In genomic region chr9:8417341-8417740, GRCh38 we compare ENCODE assay signal across 6 cellular contexts.
"Had no signal": no experiment of that assay in that cellular context is flagged by ENCODE, and none has a peak within 500 bp of the region (broad histone marks: within the 10 kb centered on the region; RNA-seq: fewer than 3 reads in every experiment).

No MANE protein-coding gene starts in this region.

- H3K9me3 Mint-ChIP-seq: GM23338, IgD-negative memory B cell had no signal

- DNase-seq: HFFc6, KBM-7 had no signal

- H3K4me1 Mint-ChIP-seq: IgD-negative memory B cell had no signal

- H3K36me3 Mint-ChIP-seq: IgD-negative memory B cell had no signal

- H3K27ac Mint-ChIP-seq: HFFc6, IgD-negative memory B cell had no signal

- H3K4me3 ChIP-seq: GM23338, HAP-1 had no signal

- H3K9me3 ChIP-seq: HAP-1 had no signal

- H3K4me3 Mint-ChIP-seq: GM23338, HFFc6, IgD-negative memory B cell had no signal

- H3K27ac ChIP-seq: HL-60 had no signal

- H3K36me3 ChIP-seq: HAP-1 had no signal

- H3K27me3 Mint-ChIP-seq: IgD-negative memory B cell had no signal
